ENCODE assay signal across 8 cellular contexts in the genomic region with DNA sequence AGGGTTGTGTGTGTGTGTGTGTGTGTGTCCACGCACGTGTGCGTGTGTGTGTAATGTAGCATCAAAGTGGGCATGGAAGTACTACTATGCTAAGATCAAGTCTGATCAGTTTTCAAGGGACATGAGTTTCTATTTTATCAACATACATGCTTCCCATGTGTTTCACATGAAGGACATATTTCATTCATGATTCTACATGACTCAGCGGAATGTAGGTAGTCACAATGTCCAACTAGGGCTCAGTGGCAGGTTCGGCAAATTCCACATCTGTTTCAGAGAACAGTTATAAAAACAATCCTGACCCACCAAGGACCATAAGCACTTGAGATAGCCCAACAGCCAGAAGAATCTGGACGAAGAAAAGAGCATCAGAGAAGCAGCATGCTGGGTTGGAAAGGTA.
"Had no signal": no experiment of that assay in that cellular context is flagged by ENCODE, and none has a peak within 500 bp of the region (broad histone marks: within the 10 kb centered on the region; RNA-seq: fewer than 3 reads in every experiment).

No MANE protein-coding gene starts in this region.

- H2AFZ ChIP-seq: GM23338 had no signal

- FAIRE-seq: H1, H54, HTR-8/SVneo had no signal

- ATAC-seq: GM23338 had no signal

- H3K4me2 ChIP-seq: GM23338 had no signal

- H3K4me3 ChIP-seq: GM23338 had no signal

- H3K4me3 Mint-ChIP-seq: GM23338, H9, IgD-negative memory B cell had no signal

- DNase-seq: H9, HCEC 1CT, KG1 had no signal

- H3K4me1 Mint-ChIP-seq: IgD-negative memory B cell had no signal

- H3K27ac Mint-ChIP-seq: GM23338, H9, IgD-negative memory B cell had no signal

- H3K9me3 Mint-ChIP-seq: GM23338, H9, IgD-negative memory B cell had no signal
